In genomic region chr16:17777461-17777863, GRCh38 we compare ENCODE assay signal across 24 cellular contexts.
DNase-seq lines count a peak whose midpoint lies in the region; ATAC-seq, FAIRE-seq and TF ChIP-seq lines count a peak whose summit lies in the region.
"Had no signal": no experiment of that assay in that cellular context is flagged by ENCODE, and none has a peak within 500 bp of the region (broad histone marks: within the 10 kb centered on the region; RNA-seq: fewer than 3 reads in every experiment).

No MANE protein-coding gene starts in this region.

- no TSS peak for BruUV-seq in K562 (replicated peaks; lab: Mats Ljungman, UMichigan)

- no peak overlapping the region for H3K27ac ChIP-seq in K562 (ENCODE audit: extremely low read depth, low read depth, low read length)
- H3K27ac ChIP-seq: heart right ventricle, sigmoid colon, thyroid gland, WERI-Rb-1 had no signal

- H3K4me3 Mint-ChIP-seq in neural crest cell, result no peak overlapping the region
- H3K4me3 Mint-ChIP-seq: activated CD8-positive, alpha-beta T cell treated with anti-CD3 and anti-CD28 coated beads, Interleukin-2, amount 10 ng/mL, durations not matched to agents 7 days and 5 days; activated T-helper 17 cell treated with anti-CD3 and anti-CD28 coated beads, Interleukin-2, amount 50 U/mL, for 72 hours; CD4-positive, CD25-positive, alpha-beta regulatory T cell had no signal

- TF ChIP-seq CTCF in NB4 (IDR thresholded peaks at IDR 0.05; ENCODE audit: low read depth, low read length) (no peak), K562 (IDR thresholded peaks at IDR 0.05 in 2 of 3, conservative IDR thresholded peaks at IDR 0.05 in 1 of 3; ENCODE audit: insufficient read depth in 2 of 3, low read depth in 1 of 3, low read length in 3 of 3) (no peak), neural crest cell (conservative IDR thresholded peaks at IDR 0.05) (no peak)

- no peaks in the 10 kb centered on the region for H3K36me3 ChIP-seq in K562 (ENCODE audit: control insufficient read depth, insufficient read depth, low read length)
- H3K36me3 ChIP-seq: heart right ventricle, sigmoid colon, thyroid gland, WERI-Rb-1 had no signal

- no peak for FAIRE-seq in K562 (lab: Jason Lieb, UNC)
- FAIRE-seq: colon, endothelial cell of umbilical vein, H54 had no signal

- peaks cover 34% of the 10 kb centered on the region for H3K27me3 Mint-ChIP-seq in neural crest cell (ENCODE audit: low read depth)

- H3K27ac Mint-ChIP-seq in neural crest cell (ENCODE audit: unreplicated experiment), result peak overlapping the region; percentile 12
- H3K27ac Mint-ChIP-seq: activated CD8-positive, alpha-beta T cell treated with anti-CD3 and anti-CD28 coated beads, Interleukin-2, amount 10 ng/mL, durations not matched to agents 7 days and 5 days; activated T-helper 17 cell treated with anti-CD3 and anti-CD28 coated beads, Interleukin-2, amount 50 U/mL, for 72 hours; CD4-positive, CD25-positive, alpha-beta regulatory T cell had no signal

- TF ChIP-seq RAD21 in K562 (CRISPR knock-in tag; conservative IDR thresholded peaks at IDR 0.05 in 1 of 2, IDR thresholded peaks at IDR 0.05 in 1 of 2), result no peak

- H3K79me2 ChIP-seq in K562 (ENCODE audit: control insufficient read depth, insufficient read depth, low read length), result no peaks in the 10 kb centered on the region

- intact Hi-C loops in K562 (cut with micrococcal nuclease), result no loop called here

- H4K20me1 ChIP-seq in K562 (replicated peaks; ENCODE audit: control insufficient read depth, insufficient read depth, low read length), result no peaks in the 10 kb centered on the region

- peaks cover 8% of the 10 kb centered on the region for H3K4me1 Mint-ChIP-seq in neural crest cell
- H3K4me1 Mint-ChIP-seq: activated T-helper 17 cell treated with anti-CD3 and anti-CD28 coated beads, Interleukin-2, amount 50 U/mL, for 72 hours; CD4-positive, CD25-positive, alpha-beta regulatory T cell had no signal

- TF ChIP-seq POLR2A in NB4 (IDR thresholded peaks at IDR 0.05; ENCODE audit: extremely low read depth, insufficient read length) (no peak), K562 (conservative IDR thresholded peaks at IDR 0.05) (no peak)

- no peaks in the 10 kb centered on the region for H3K4me1 ChIP-seq in K562 (replicated peaks in 1 of 2; ENCODE audit: control insufficient read depth in 2 of 2, insufficient read depth in 2 of 2, low read length in 2 of 2)
- H3K4me1 ChIP-seq: heart right ventricle, sigmoid colon, thyroid gland had no signal

- no peak for TF ChIP-seq EP300 in K562 (IDR thresholded peaks at IDR 0.05; ENCODE audit: low read length)

- H3K27me3 ChIP-seq in K562 (ENCODE audit: control insufficient read depth in 2 of 2, insufficient read depth in 2 of 2, low read length in 2 of 2), result no peaks in the 10 kb centered on the region
- H3K27me3 ChIP-seq: sigmoid colon, thyroid gland had no signal

- H3K9me3 ChIP-seq in K562 (replicated peaks; ENCODE audit: control insufficient read depth, insufficient read depth, low read depth, low read length), result no peaks in the 10 kb centered on the region
- H3K9me3 ChIP-seq: sigmoid colon, thyroid gland had no signal

- H3K9ac ChIP-seq in K562 (ENCODE audit: insufficient read depth in 1 of 2, low read depth in 2 of 2, low read length in 2 of 2), result no peak overlapping the region

- WGBS in K562 (ENCODE audit: insufficient coverage, low coverage, missing lambda C conversion rate), result 4% methylated on average over 2 of the region's 2 CpGs

- H3K4me2 ChIP-seq in K562 (ENCODE audit: insufficient read depth, low read length), result no peak overlapping the region

- H3K36me3 Mint-ChIP-seq in neural crest cell (ENCODE audit: low read depth), result no peaks in the 10 kb centered on the region
- H3K36me3 Mint-ChIP-seq: CD4-positive, CD25-positive, alpha-beta regulatory T cell had no signal

- in situ Hi-C loops in K562 (cut with MboI), result no loop called here

- CTCF ChIA-PET in K562 (lab: Yijun Ruan, JAX; ENCODE audit: low intra/inter-chr PET ratio) (no interaction called here), HEK293T (lab: Yijun Ruan, JAX) (no interaction called here)

- peaks cover 3% of the 10 kb centered on the region for H3K9me3 Mint-ChIP-seq in neural crest cell

- H3K4me3 ChIP-seq in NB4 (ENCODE audit: low read depth, low read length) (no peak overlapping the region), K562 (no peak overlapping the region)
- H3K4me3 ChIP-seq: heart right ventricle, sigmoid colon, thyroid gland had no signal

- POLR2A ChIA-PET in K562 (lab: Yijun Ruan, JAX) (no interaction called here), HEK293T (lab: Yijun Ruan, JAX) (no interaction called here)

- no peaks in the 10 kb centered on the region for H3K9me1 ChIP-seq in K562 (ENCODE audit: control insufficient read depth, insufficient read depth, low read length)

- ATAC-seq in K562, result no peak
- ATAC-seq: activated CD8-positive, alpha-beta T cell treated with anti-CD3 and anti-CD28 coated beads, Interleukin-2, amount 10 ng/mL, durations not matched to agents 7 days and 5 days; activated T-helper 17 cell treated with anti-CD3 and anti-CD28 coated beads, Interleukin-2, amount 50 U/mL, for 72 hours; heart right ventricle; Panc1 had no signal

- DNase-seq in GM03348 (ENCODE audit: low spot score) (peak; percentile 53), NB4 (ENCODE audit: low read depth) (peak; percentile 9), K562 (ENCODE audit: extremely low read depth in 1 of 4, low spot score in 3 of 4) (no peak), neural crest cell (ENCODE audit: low read depth, low spot score) (no peak), superior temporal gyrus (ENCODE audit: extremely low spot score) (no peak), DMS79 treated with DMSO at 0.1 percent for 48 hours (lab: John Stamatoyannopoulos, UW) (no peak), NCI-H1417 (lab: John Stamatoyannopoulos, UW) (no peak), HEK293T (ENCODE audit: extremely low spot score) (no peak)
- DNase-seq: activated CD8-positive, alpha-beta T cell treated with anti-CD3 and anti-CD28 coated beads, Interleukin-2, amount 10 ng/mL, durations not matched to agents 7 days and 5 days; CD4-positive, CD25-positive, alpha-beta regulatory T cell; DND-41; heart right ventricle; NCI-H1105; NCI-H446; sigmoid colon; stimulated activated CD4-positive, alpha-beta T cell treated with anti-CD3 and anti-CD28 coated beads, Interleukin-2, amount 100 ng/mL, for 48 hours; SW 1271; thyroid gland; WERI-Rb-1 had no signal

- no peak overlapping the region for H2AFZ ChIP-seq in K562 (ENCODE audit: low read depth, low read length)

TF ChIP-seq in K562, 482 proteins besides CTCF, POLR2A, EP300 and RAD21:
- TF ChIP-seq CEBPB (tag; IDR thresholded peaks at IDR 0.05) (0 out of 2 replicates have a peak, but pooled peaks have one; percentile 20), RBM17 (IDR thresholded peaks at IDR 0.05; ENCODE audit: borderline replicate concordance, low read depth, low read length) (no peak), CAMTA2 (CRISPR knock-in tag; conservative IDR thresholded peaks at IDR 0.05) (no peak), SOX6 (IDR thresholded peaks at IDR 0.05) (0 out of 2 replicates have a peak, but pooled peaks have one; percentile 30), SUPT5H (IDR thresholded peaks at IDR 0.05) (no peak), ATF3 (IDR thresholded peaks at IDR 0.05) (peak; percentile 39; the same call in 1 of the 2 replicates), ATF3 (CRISPR knock-in tag; conservative IDR thresholded peaks at IDR 0.05) (no peak), FOSL1 (tag; conservative IDR thresholded peaks at IDR 0.05) (peak; percentile 46), CEBPG (CRISPR knock-in tag; IDR thresholded peaks at IDR 0.05) (no peak), CEBPG (tag; conservative IDR thresholded peaks at IDR 0.05 in 1 of 2, IDR thresholded peaks at IDR 0.05 in 1 of 2) (peak; percentile 75 to 86)
TF ChIP-seq in K562: peak in this region for 5.

TF ChIP-seq in HEK293T, 16 proteins besides CTCF, POLR2A, EP300 and RAD21:
- TF ChIP-seq ZNF384 (IDR thresholded peaks at IDR 0.05) (no peak), SP1 (IDR thresholded peaks at IDR 0.05) (no peak), FOXM1 (IDR thresholded peaks at IDR 0.05; ENCODE audit: borderline replicate concordance) (no peak), ARNT (IDR thresholded peaks at IDR 0.05) (no peak), LEF1 (IDR thresholded peaks at IDR 0.05; ENCODE audit: borderline replicate concordance) (no peak), FOXA1 (IDR thresholded peaks at IDR 0.05) (no peak), BHLHE40 (IDR thresholded peaks at IDR 0.05; ENCODE audit: borderline replicate concordance) (no peak), SUZ12 (IDR thresholded peaks at IDR 0.05) (no peak), FOXK2 (IDR thresholded peaks at IDR 0.05) (no peak), L3MBTL2 (conservative IDR thresholded peaks at IDR 0.05) (no peak), HDGF (IDR thresholded peaks at IDR 0.05; ENCODE audit: borderline replicate concordance) (no peak), CTBP1 (IDR thresholded peaks at IDR 0.05; ENCODE audit: borderline replicate concordance) (no peak)

Comparison
In these comparisons a context has a peak if more than half of its experiments do, and no peak if none do; other contexts are left out.
1. DNase-seq: peak in GM03348 (single experiment) and NB4 (single experiment); none in K562 (0 of 4), neural crest cell (single experiment), superior temporal gyrus (single experiment), DMS79 treated with DMSO at 0.1 percent for 48 hours (single experiment), NCI-H1417 (0 of 3) and HEK293T (single experiment).